25 cellular contexts compared by ENCODE assay signal in genomic region chr10:119908201-119908600, GRCh38.
"Had no signal": no experiment of that assay in that cellular context is flagged by ENCODE, and none has a peak within 500 bp of the region (broad histone marks: within the 10 kb centered on the region; RNA-seq: fewer than 3 reads in every experiment).

No MANE protein-coding gene starts in this region.

- H3K4me3 Mint-ChIP-seq: activated naive CD4-positive, alpha-beta T cell treated with anti-CD3 and anti-CD28 coated beads, Interleukin-2, amount 10 ng/mL, durations not matched to agents 7 days and 5 days; activated naive CD8-positive, alpha-beta T cell treated with anti-CD3 and anti-CD28 coated beads, Interleukin-2, amount 50 U/mL, for 24 hours; brain; mesothelial cell of epicardium; natural killer cell; stimulated activated naive CD8-positive, alpha-beta T cell treated with anti-CD3 and anti-CD28 coated beads, Interleukin-15, Interleukin-2, amounts not matched to agents 100 ng/mL and 50 ng/mL, for 24 hours; T-helper 1 cell treated with Interleukin-12 subunit alpha and Interleukin-12 subunit beta and Interleukin-4 antibody, amounts not matched to agents 30 μg/mL and 1 μg/mL, for 36 hours; WTC11 had no signal

- H3K27ac Mint-ChIP-seq: activated naive CD4-positive, alpha-beta T cell treated with anti-CD3 and anti-CD28 coated beads, Interleukin-2, amount 10 ng/mL, durations not matched to agents 7 days and 5 days; activated naive CD8-positive, alpha-beta T cell treated with anti-CD3 and anti-CD28 coated beads, Interleukin-2, amount 50 U/mL, for 24 hours; brain; mesothelial cell of epicardium; natural killer cell; progenitor cell of endocrine pancreas; stimulated activated naive CD8-positive, alpha-beta T cell treated with anti-CD3 and anti-CD28 coated beads, Interleukin-15, Interleukin-2, amounts not matched to agents 100 ng/mL and 50 ng/mL, for 24 hours; T-helper 1 cell treated with Interleukin-12 subunit alpha and Interleukin-12 subunit beta and Interleukin-4 antibody, amounts not matched to agents 30 μg/mL and 1 μg/mL, for 36 hours; WTC11 had no signal

- H3K27me3 Mint-ChIP-seq: activated naive CD4-positive, alpha-beta T cell treated with anti-CD3 and anti-CD28 coated beads, Interleukin-2, amount 10 ng/mL, durations not matched to agents 7 days and 5 days; activated naive CD8-positive, alpha-beta T cell treated with anti-CD3 and anti-CD28 coated beads, Interleukin-2, amount 50 U/mL, for 24 hours; brain; progenitor cell of endocrine pancreas; stimulated activated naive CD8-positive, alpha-beta T cell treated with anti-CD3 and anti-CD28 coated beads, Interleukin-15, Interleukin-2, amounts not matched to agents 100 ng/mL and 50 ng/mL, for 24 hours had no signal

- H3K27me3 ChIP-seq: gastrocnemius medialis, left lung, thyroid gland had no signal

- H3K9me3 ChIP-seq: gastrocnemius medialis, left lung, thyroid gland had no signal

- DNase-seq: activated CD4-positive, alpha-beta T cell treated with anti-CD3 and anti-CD28 coated beads, Interleukin-2, amount 50 U/mL, for 4 hours; activated CD8-positive, alpha-beta memory T cell treated with anti-CD3 and anti-CD28 coated beads, Interleukin-2, amount 50 U/mL, for 48 hours; activated effector memory CD4-positive, alpha-beta T cell treated with Interleukin-2 at 50 U/mL for 16 hours; activated naive CD4-positive, alpha-beta T cell treated with anti-CD3 and anti-CD28 coated beads, Interleukin-2, amount 10 ng/mL, durations not matched to agents 7 days and 5 days; activated naive CD8-positive, alpha-beta T cell treated with anti-CD3 and anti-CD28 coated beads, Interleukin-2, amount 50 U/mL, for 24 hours; activated T-cell treated with anti-CD3 and anti-CD28 coated beads, Interleukin-2, amount 50 U/mL, for 48 hours; anterior cingulate cortex; central memory CD4-positive, alpha-beta T cell; effector memory CD4-positive, alpha-beta T cell; gastrocnemius medialis; hippocampal formation; kidney glomerular epithelial cell; left lung; mammary epithelial cell; natural killer cell; stimulated activated CD4-positive, alpha-beta T cell treated with anti-CD3 and anti-CD28 coated beads, Interleukin-4, amount 100 ng/mL, for 24 hours; substantia nigra; T1000; thyroid gland had no signal

- H3K9me3 Mint-ChIP-seq: activated naive CD4-positive, alpha-beta T cell treated with anti-CD3 and anti-CD28 coated beads, Interleukin-2, amount 10 ng/mL, durations not matched to agents 7 days and 5 days; activated naive CD8-positive, alpha-beta T cell treated with anti-CD3 and anti-CD28 coated beads, Interleukin-2, amount 50 U/mL, for 24 hours; brain; mesothelial cell of epicardium; natural killer cell; stimulated activated naive CD8-positive, alpha-beta T cell treated with anti-CD3 and anti-CD28 coated beads, Interleukin-15, Interleukin-2, amounts not matched to agents 100 ng/mL and 50 ng/mL, for 24 hours; T-helper 1 cell treated with Interleukin-12 subunit alpha and Interleukin-12 subunit beta and Interleukin-4 antibody, amounts not matched to agents 30 μg/mL and 1 μg/mL, for 36 hours; WTC11 had no signal

- H3K4me1 ChIP-seq: gastrocnemius medialis, left lung, thyroid gland had no signal

- H3K4me1 Mint-ChIP-seq: activated naive CD4-positive, alpha-beta T cell treated with anti-CD3 and anti-CD28 coated beads, Interleukin-2, amount 10 ng/mL, durations not matched to agents 7 days and 5 days; activated naive CD8-positive, alpha-beta T cell treated with anti-CD3 and anti-CD28 coated beads, Interleukin-2, amount 50 U/mL, for 24 hours; brain; mesothelial cell of epicardium; WTC11 had no signal

- H3K4me3 ChIP-seq: gastrocnemius medialis, left lung, thyroid gland had no signal

- ATAC-seq: activated naive CD8-positive, alpha-beta T cell treated with anti-CD3 and anti-CD28 coated beads, Interleukin-2, amount 50 U/mL, for 24 hours; gastrocnemius medialis; left lung; natural killer cell; WTC11 had no signal

- H3K27ac ChIP-seq: gastrocnemius medialis, left lung, thyroid gland had no signal
